ENCODE assay signal across 23 cellular contexts in the genomic region with DNA sequence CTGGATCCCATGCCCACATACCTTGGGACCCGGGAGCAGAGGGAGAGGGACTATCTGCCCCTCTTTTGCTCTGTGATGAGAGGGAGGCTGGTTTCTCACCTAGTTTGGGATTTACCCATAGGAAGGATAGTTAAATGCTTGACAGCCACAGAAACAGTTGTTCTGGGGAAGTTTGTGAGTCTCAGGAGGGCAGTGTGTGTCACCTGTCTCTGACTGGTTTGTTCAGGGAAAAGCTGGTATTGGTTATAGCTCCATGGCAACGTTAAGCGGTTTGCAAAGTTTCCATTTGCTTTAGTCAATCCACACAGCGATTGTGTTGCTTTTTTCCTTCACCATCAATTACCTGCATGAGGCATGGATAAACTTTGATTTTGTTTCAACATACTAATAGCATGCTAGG. TPM values are rescaled to one million over a fixed set of nuclear protein-coding genes. Genes with fewer than 3 reads are reported as not detected.
A peak's percentile ranks its signal among the peaks of the same experiment; 100 is the strongest.
DNase-seq lines count a peak whose midpoint lies in the region; ATAC-seq, FAIRE-seq and TF ChIP-seq lines count a peak whose summit lies in the region.
"Had no signal": no experiment of that assay in that cellular context is flagged by ENCODE, and none has a peak within 500 bp of the region (broad histone marks: within the 10 kb centered on the region; RNA-seq: fewer than 3 reads in every experiment).

No MANE protein-coding gene starts in this region.

- peaks cover 0 to 9% (median 3%) of the 10 kb centered on the region in 4 experiments; a peak in 4 of 7 replicates for H3K27me3 ChIP-seq in H1 (replicated peaks in 1 of 4; ENCODE audit: control insufficient read depth in 3 of 4, extremely low read depth in 1 of 4, insufficient read depth in 3 of 4, low read length in 3 of 4)

- no peak overlapping the region for H2AFZ ChIP-seq in H1 (ENCODE audit: low read length)
- H2AFZ ChIP-seq: GM23338 had no signal

- no peak overlapping the region for H3K27ac Mint-ChIP-seq in stimulated activated naive CD8-positive, alpha-beta T cell treated with anti-CD3 and anti-CD28 coated beads, Interleukin-15, amount 100 ng/mL, for 72 hours
- H3K27ac Mint-ChIP-seq: CD4-positive, alpha-beta T cell; GM23338; H9 had no signal

- no peak for FAIRE-seq in H1 (lab: Jason Lieb, UNC)
- FAIRE-seq: A549, D721Med, G401.6, GM12892, GM18507, HTR-8/SVneo had no signal

- H3K9me3 ChIP-seq in H1 (ENCODE audit: insufficient read depth in 2 of 2, low read depth in 1 of 2, low read length in 1 of 2), result no peaks in the 10 kb centered on the region
- H3K9me3 ChIP-seq: A549, Caco-2 had no signal

- no peak overlapping the region for H2BK15ac ChIP-seq in H1 (ENCODE audit: low read length)

- ATAC-seq in stimulated activated naive CD8-positive, alpha-beta T cell treated with anti-CD3 and anti-CD28 coated beads, Interleukin-15, Interleukin-2, amounts not matched to agents 100 U/mL and 50 U/mL, for 24 hours, result peak; percentile 48
- ATAC-seq in stimulated activated naive CD8-positive, alpha-beta T cell treated with anti-CD3 and anti-CD28 coated beads, Interleukin-15, amount 100 ng/mL, for 72 hours, result no peak
- no peak for ATAC-seq in HG03196 (IDR thresholded peaks at IDR 0.05; ENCODE audit: unreplicated experiment)
- ATAC-seq: A549, GM23338 had no signal

- H3K9ac ChIP-seq in H1 (replicated peaks in 1 of 4; ENCODE audit: extremely low read depth in 1 of 4, low read depth in 3 of 4, low read length in 3 of 4), result no peak overlapping the region

- no peak overlapping the region for H2BK120ac ChIP-seq in H1 (replicated peaks; ENCODE audit: low read depth, low read length)

- 63% methylated on average over 4 of the region's 4 CpGs; no CpG with 5 or more reads in 1 of the 2 experiments for WGBS in H1 (ENCODE audit: extremely low coverage in 1 of 2, insufficient coverage in 1 of 2, insufficient read length in 1 of 2, insufficient replicate concordance in 2 of 2, low coverage in 1 of 2, low lambda C conversion rate in 2 of 2, missing lambda C conversion rate in 1 of 2), 2 experiments

- no peak for TF ChIP-seq RAD21 in H1 (IDR thresholded peaks at IDR 0.05 in 1 of 2, conservative IDR thresholded peaks at IDR 0.05 in 1 of 2; ENCODE audit: low read depth in 2 of 2, low read length in 2 of 2)

- peaks cover 14% of the 10 kb centered on the region; the same call in 1 of the 2 replicates for H3K23me2 ChIP-seq in H1 (ENCODE audit: low read depth, low read length)

- no peak overlapping the region for H2BK12ac ChIP-seq in H1 (ENCODE audit: low read depth, low read length)

- peaks cover 60% of the 10 kb centered on the region for H3K27me3 Mint-ChIP-seq in stimulated activated naive CD8-positive, alpha-beta T cell treated with anti-CD3 and anti-CD28 coated beads, Interleukin-15, amount 100 ng/mL, for 72 hours

- DNase-seq in NCI-H748 (lab: John Stamatoyannopoulos, UW; ENCODE audit: unreplicated experiment), result peak; percentile 24
- no peak for DNase-seq in NCI-H748 treated with DMSO at 0.1 percent for 48 hours (lab: John Stamatoyannopoulos, UW)
- DNase-seq in stimulated activated naive CD8-positive, alpha-beta T cell treated with anti-CD3 and anti-CD28 coated beads, Interleukin-15, Interleukin-2, amounts not matched to agents 100 U/mL and 50 U/mL, for 24 hours, result peak; percentile 11
- no peak for DNase-seq in stimulated activated naive CD8-positive, alpha-beta T cell treated with anti-CD3 and anti-CD28 coated beads, Interleukin-15, amount 100 ng/mL, for 72 hours
- no peak for DNase-seq in H1 (ENCODE audit: low read depth in 1 of 2, low spot score in 2 of 2)
- no peak for DNase-seq in GOT3 (lab: John Stamatoyannopoulos, UW)
- no peak for DNase-seq in NCI-H1436 (lab: John Stamatoyannopoulos, UW)
- DNase-seq: AML-193; Caco-2; CD4-positive, alpha-beta T cell; H9; IMR-90 had no signal

- H4K20me1 ChIP-seq in H1 (replicated peaks in 1 of 2; ENCODE audit: control insufficient read depth in 1 of 2, insufficient read depth in 2 of 2, low read length in 2 of 2), result no peaks in the 10 kb centered on the region

- H3K4me3 ChIP-seq in H1 (ENCODE audit: extremely low read depth in 1 of 4, insufficient read depth in 2 of 4, low read depth in 3 of 4, low read length in 4 of 4), result no peak overlapping the region
- H3K4me3 ChIP-seq: A549, GM23338 had no signal

- H3K4me1 Mint-ChIP-seq in stimulated activated naive CD8-positive, alpha-beta T cell treated with anti-CD3 and anti-CD28 coated beads, Interleukin-15, amount 100 ng/mL, for 72 hours, result peaks cover 25% of the 10 kb centered on the region

- H3K36me3 ChIP-seq in H1 (ENCODE audit: control insufficient read depth in 2 of 4, insufficient read depth in 4 of 4, low read length in 3 of 4), result no peaks in the 10 kb centered on the region

- no peak overlapping the region for H4K8ac ChIP-seq in H1 (ENCODE audit: extremely low read depth, insufficient read depth, low read length)

- no peaks in the 10 kb centered on the region for H3K9me3 Mint-ChIP-seq in stimulated activated naive CD8-positive, alpha-beta T cell treated with anti-CD3 and anti-CD28 coated beads, Interleukin-15, amount 100 ng/mL, for 72 hours
- H3K9me3 Mint-ChIP-seq: CD4-positive, alpha-beta T cell; GM23338 had no signal

- H3K27ac ChIP-seq in H1 (ENCODE audit: low read depth, low read length), result no peak overlapping the region
- H3K27ac ChIP-seq: 22Rv1, A549, C4-2B had no signal

- TF ChIP-seq POLR2A in H1 (IDR thresholded peaks at IDR 0.05; ENCODE audit: control extremely low read depth in 1 of 2, low read depth in 2 of 2, low read length in 2 of 2), result no peak

- H2BK5ac ChIP-seq in H1 (ENCODE audit: low read depth, low read length), result no peak overlapping the region

- H2AK5ac ChIP-seq in H1 (ENCODE audit: low read depth, low read length), result no peak overlapping the region

- TF ChIP-seq EP300 in H1 (IDR thresholded peaks at IDR 0.05; ENCODE audit: borderline replicate concordance in 1 of 2, low read depth in 2 of 2, low read length in 2 of 2), result no peak

- H4K91ac ChIP-seq in H1 (replicated peaks; ENCODE audit: insufficient read length, low read length), result no peak overlapping the region

- no peak overlapping the region for H3K18ac ChIP-seq in H1 (ENCODE audit: extremely low read depth, low read length)

- TF ChIP-seq CTCF in H1 (IDR thresholded peaks at IDR 0.05; ENCODE audit: control extremely low read depth in 1 of 3, insufficient read depth in 1 of 3, low read depth in 1 of 3, low read length in 3 of 3), result no peak

- no peak overlapping the region for H3K4me3 Mint-ChIP-seq in stimulated activated naive CD8-positive, alpha-beta T cell treated with anti-CD3 and anti-CD28 coated beads, Interleukin-15, amount 100 ng/mL, for 72 hours
- H3K4me3 Mint-ChIP-seq: CD4-positive, alpha-beta T cell; GM23338; H9 had no signal

- no peak overlapping the region for H3K23ac ChIP-seq in H1 (ENCODE audit: insufficient read length)

- H3K4me2 ChIP-seq in H1 (ENCODE audit: insufficient read depth in 1 of 2, low read depth in 2 of 2, low read length in 2 of 2), result no peak overlapping the region
- H3K4me2 ChIP-seq: A549, GM23338 had no signal

- H2BK20ac ChIP-seq in H1 (ENCODE audit: low read length), result no peak overlapping the region

- H3K4ac ChIP-seq in H1 (replicated peaks; ENCODE audit: insufficient read length, low read depth, low read length), result no peak overlapping the region

- H3K56ac ChIP-seq in H1 (replicated peaks; ENCODE audit: insufficient read length, low read depth, low read length), result peak overlapping the region; percentile 10

- peaks cover 0 to 5% of the 10 kb centered on the region in 2 experiments; a peak in 2 of 4 replicates for H3K79me2 ChIP-seq in H1 (ENCODE audit: control insufficient read depth in 1 of 2, insufficient read depth in 2 of 2, low read length in 2 of 2)

- peaks cover 0 to 9% (median 3%) of the 10 kb centered on the region in 4 experiments; a peak in 3 of 7 replicates for H3K4me1 ChIP-seq in H1 (replicated peaks in 1 of 4; ENCODE audit: control insufficient read depth in 3 of 4, insufficient read depth in 4 of 4, low read length in 3 of 4)

- H3K79me1 ChIP-seq in H1 (ENCODE audit: low read depth, low read length), result no peaks in the 10 kb centered on the region

- no peak overlapping the region for H4K5ac ChIP-seq in H1 (ENCODE audit: insufficient read length, low read depth, low read length)

- POLR2A ChIA-PET in H1 (lab: Charles Lee; ENCODE audit: partially characterized antibody), result no interaction called here

- no peak overlapping the region for H3K14ac ChIP-seq in H1 (ENCODE audit: insufficient read length)

- CTCF ChIA-PET in H1 (lab: Charles Lee; ENCODE audit: partially characterized antibody), result no interaction called here

TF ChIP-seq in H1, 55 proteins besides CTCF, POLR2A, EP300 and RAD21 (continues in another document):
- TF ChIP-seq CHD2 (IDR thresholded peaks at IDR 0.05; ENCODE audit: low read length) (no peak), TCF12 (IDR thresholded peaks at IDR 0.05; ENCODE audit: low read depth, low read length) (no peak), POLR2AphosphoS5 (IDR thresholded peaks at IDR 0.05; ENCODE audit: low read depth, low read length) (no peak), JUND (IDR thresholded peaks at IDR 0.05; ENCODE audit: low read length) (no peak), KDM5A (IDR thresholded peaks at IDR 0.05; ENCODE audit: low read length) (no peak), SIRT6 (IDR thresholded peaks at IDR 0.05; ENCODE audit: low read length) (no peak), CEBPB (IDR thresholded peaks at IDR 0.05; ENCODE audit: low read depth, low read length) (no peak), SUZ12 (IDR thresholded peaks at IDR 0.05; ENCODE audit: low read length) (no peak), RXRA (IDR thresholded peaks at IDR 0.05; ENCODE audit: insufficient read depth, low read depth, low read length) (no peak)

RNA-seq across cellular contexts. Expression of gene TMED3, which starts 3.7 kb away (rescaled TPM):
- 50.2 and 51.6 TPM in 2 replicates for total RNA-seq in H1 (2021; fragmentation: NEBNext Ultra II Directional; extraction: Animal tissue kit (Norgen Biotek cat#: 25700))
- 109 and 110 TPM in 2 replicates for polyA plus RNA-seq in H1 (2011; rRNA removed)
- 97.1 TPM for polyA plus RNA-seq in H1 (2011; cell fraction: cytosol; rRNA removed)
- 67.0 TPM for polyA plus RNA-seq in H1 (2011; cell fraction: nucleus; rRNA removed)
- polyA plus RNA-seq in H1 (2012, experiment 1 of 2), result 51.8 to 68.7 TPM (median 63.2 TPM) in 4 replicates
- 99.1 TPM for polyA plus RNA-seq in H1 (2012, experiment 2 of 2)
- 46.2 TPM for polyA plus RNA-seq in H1 (2013, experiment 1 of 2)
- polyA plus RNA-seq in H1 (2013, experiment 2 of 2), result 55.9 TPM
- 60.0 and 63.1 TPM in 2 replicates for polyA minus RNA-seq in H1 (2011; rRNA and poly(A)+ RNA removed)
- 33.5 TPM for polyA minus RNA-seq in H1 (2011; cell fraction: cytosol; rRNA and poly(A)+ RNA removed)
- 38.9 TPM for polyA minus RNA-seq in H1 (2011; cell fraction: nucleus; rRNA and poly(A)+ RNA removed)

RNA-seq across cellular contexts. Expression of gene ANKRD34C, which starts 24.7 kb away (rescaled TPM):
- not detected in 2 replicates for total RNA-seq in H1 (2021; fragmentation: NEBNext Ultra II Directional; extraction: Animal tissue kit (Norgen Biotek cat#: 25700))
- 0.02 TPM in 1 of 2 replicates, not detected in the other for polyA plus RNA-seq in H1 (2011; rRNA removed)
- not detected for polyA plus RNA-seq in H1 (2011; cell fraction: cytosol; rRNA removed)
- not detected for polyA plus RNA-seq in H1 (2011; cell fraction: nucleus; rRNA removed)
- polyA plus RNA-seq in H1 (2012, experiment 1 of 2), result not detected in 4 replicates
- polyA plus RNA-seq in H1 (2012, experiment 2 of 2), result not detected
- polyA plus RNA-seq in H1 (2013, experiment 1 of 2), result not detected
- 0.02 TPM for polyA plus RNA-seq in H1 (2013, experiment 2 of 2)
- not detected in 2 replicates for polyA minus RNA-seq in H1 (2011; rRNA and poly(A)+ RNA removed)
- polyA minus RNA-seq in H1 (2011; cell fraction: cytosol; rRNA and poly(A)+ RNA removed), result not detected
- polyA minus RNA-seq in H1 (2011; cell fraction: nucleus; rRNA and poly(A)+ RNA removed), result not detected
- total RNA-seq: Caco-2; CD4-positive, alpha-beta T cell; GM23338; H9; IMR-90 had no signal
- polyA plus RNA-seq: A549, BJ, GM23338, IMR-90 had no signal

Comparison
In these comparisons a context has a peak if more than half of its experiments do, and no peak if none do; other contexts are left out.
1. DNase-seq: peak in NCI-H748 (single experiment) and stimulated activated naive CD8-positive, alpha-beta T cell treated with anti-CD3 and anti-CD28 coated beads, Interleukin-15, Interleukin-2, amounts not matched to agents 100 U/mL and 50 U/mL, for 24 hours (single experiment); none in NCI-H748 treated with DMSO at 0.1 percent for 48 hours (single experiment), stimulated activated naive CD8-positive, alpha-beta T cell treated with anti-CD3 and anti-CD28 coated beads, Interleukin-15, amount 100 ng/mL, for 72 hours (0 of 2), H1 (0 of 2), GOT3 (single experiment) and NCI-H1436 (single experiment).